20 cellular contexts compared by ENCODE assay signal in genomic region chr4:30495261-30496050, GRCh38.
"Had no signal": no experiment of that assay in that cellular context is flagged by ENCODE, and none has a peak within 500 bp of the region (broad histone marks: within the 10 kb centered on the region; RNA-seq: fewer than 3 reads in every experiment).

No MANE protein-coding gene starts in this region.

- H3K27ac ChIP-seq: coronary artery, heart left ventricle, ovary, thoracic aorta, transverse colon had no signal

- H3K27ac Mint-ChIP-seq: endodermal cell; naive thymus-derived CD8-positive, alpha-beta T cell; progenitor cell of endocrine pancreas; stimulated activated naive B cell treated with anti-CD40 and anti-IgM and Interleukin-4, amounts not matched to agents 10 μg/mL and 1 μg/mL and 100 μg/mL, for 72 hours; stimulated activated naive CD8-positive, alpha-beta T cell treated with anti-CD3 and anti-CD28 coated beads, Interleukin-15, amount 100 ng/mL, for 72 hours had no signal

- H3K36me3 ChIP-seq: heart left ventricle, ovary, thoracic aorta, transverse colon had no signal

- H3K4me3 ChIP-seq: coronary artery, heart left ventricle, mucosa of descending colon, ovary, thoracic aorta, transverse colon had no signal

- H3K4me1 ChIP-seq: heart left ventricle, transverse colon had no signal

- H3K36me3 Mint-ChIP-seq: stimulated activated naive B cell treated with anti-CD40 and anti-IgM and Interleukin-4, amounts not matched to agents 10 μg/mL and 1 μg/mL and 100 μg/mL, for 72 hours had no signal

- H3K4me1 Mint-ChIP-seq: endodermal cell; naive thymus-derived CD8-positive, alpha-beta T cell; neural crest cell; stimulated activated naive B cell treated with anti-CD40 and anti-IgM and Interleukin-4, amounts not matched to agents 10 μg/mL and 1 μg/mL and 100 μg/mL, for 72 hours; stimulated activated naive CD8-positive, alpha-beta T cell treated with anti-CD3 and anti-CD28 coated beads, Interleukin-15, amount 100 ng/mL, for 72 hours had no signal

- H3K4me3 Mint-ChIP-seq: endodermal cell; naive thymus-derived CD8-positive, alpha-beta T cell; neural crest cell; stimulated activated naive B cell treated with anti-CD40 and anti-IgM and Interleukin-4, amounts not matched to agents 10 μg/mL and 1 μg/mL and 100 μg/mL, for 72 hours; stimulated activated naive CD8-positive, alpha-beta T cell treated with anti-CD3 and anti-CD28 coated beads, Interleukin-15, amount 100 ng/mL, for 72 hours had no signal

- H3K27me3 ChIP-seq: heart left ventricle, ovary, transverse colon had no signal

- H3K9me3 Mint-ChIP-seq: endodermal cell had no signal

- H3K9me3 ChIP-seq: mucosa of descending colon, ovary, thoracic aorta, transverse colon had no signal

- DNase-seq: effector CD4-positive, alpha-beta T cell; endodermal cell; heart left ventricle; hypothalamus; islet precursor cell; mammary epithelial cell; mucosa of descending colon; naive thymus-derived CD8-positive, alpha-beta T cell; nucleus accumbens; ovary; right cardiac atrium; stimulated activated CD4-positive, alpha-beta T cell treated with anti-CD3 and anti-CD28 coated beads, Interleukin-4, amount 100 ng/mL, for 4 hours; stimulated activated naive B cell treated with anti-CD40 and anti-IgM and Interleukin-4, amounts not matched to agents 10 μg/mL and 1 μg/mL and 100 μg/mL, for 72 hours; stimulated activated naive CD8-positive, alpha-beta T cell treated with anti-CD3 and anti-CD28 coated beads, Interleukin-15, amount 100 ng/mL, for 72 hours; substantia nigra; transverse colon had no signal

- H3K27me3 Mint-ChIP-seq: naive thymus-derived CD8-positive, alpha-beta T cell; progenitor cell of endocrine pancreas; stimulated activated naive B cell treated with anti-CD40 and anti-IgM and Interleukin-4, amounts not matched to agents 10 μg/mL and 1 μg/mL and 100 μg/mL, for 72 hours; stimulated activated naive CD8-positive, alpha-beta T cell treated with anti-CD3 and anti-CD28 coated beads, Interleukin-15, amount 100 ng/mL, for 72 hours had no signal
